ENCODE assay signal across 8 cellular contexts in genomic region chr12:14769837-14770494, GRCh38. TPM values are rescaled to one million over a fixed set of nuclear protein-coding genes. Genes with fewer than 3 reads are reported as not detected.
DNase-seq lines count a peak whose midpoint lies in the region; ATAC-seq and TF ChIP-seq lines count a peak whose summit lies in the region.

No MANE protein-coding gene starts in this region.

- TF ChIP-seq CTCF in BJ (IDR thresholded peaks at IDR 0.05; ENCODE audit: insufficient read depth, low read depth, low read length), result peak; percentile 86

- peak overlapping the region; percentile 97 for H3K27ac ChIP-seq in duodenal mucosa (ENCODE audit: low read depth, low read length)

- peaks cover 0 to 4% of the 10 kb centered on the region in 2 donors for H3K9me3 ChIP-seq in duodenal mucosa (ENCODE audit: control insufficient read depth in 1 of 2, low read length in 2 of 2)

- H3K36me3 ChIP-seq in BJ (ENCODE audit: control insufficient read depth, insufficient read depth, low read length) (no peaks in the 10 kb centered on the region; the same call in 1 of the 2 replicates), duodenal mucosa (ENCODE audit: control insufficient read depth in 1 of 2, insufficient read depth in 2 of 2, low read length in 2 of 2) (no peaks in the 10 kb centered on the region)

- ATAC-seq in GM19025 (IDR thresholded peaks at IDR 0.05; ENCODE audit: low read depth, unreplicated experiment) (peak; percentile 40), HG03280 (IDR thresholded peaks at IDR 0.05; ENCODE audit: unreplicated experiment) (peak; percentile 36)

- CTCF ChIA-PET in BJ (lab: Yijun Ruan, JAX), result interaction anchor here (0.5 to 3.3 kb wide), 14 partner anchors 8 to 452 kb away, joined by 3 to 15 read pairs (median 4); partner anchors contain the start of genes C12orf60, RERG and WBP11

- DNase-seq in BJ (ENCODE audit: low read depth), result no peak
- DNase-seq in NCI-H510A treated with DMSO at 0.1 percent for 48 hours (lab: John Stamatoyannopoulos, UW), result peak; percentile 95
- DNase-seq in activated CD4-positive, alpha-beta T cell treated with anti-CD3 and anti-CD28 coated beads, Interleukin-2, amount 50 U/mL, for 48 hours, result peak; percentile 90 to 92
- peak; percentile 82 to 84 for DNase-seq in lung microvascular endothelial cell (ENCODE audit: low read depth in 2 of 2)
- DNase-seq in stimulated activated CD4-positive, alpha-beta T cell treated with anti-CD3 and anti-CD28 coated beads, TNF-alpha, amount 100 ng/mL, for 48 hours (ENCODE audit: low read depth in 3 of 3), result peak; percentile 78 to 87 (median 81)

- POLR2A ChIA-PET in BJ (lab: Charles Lee), result interaction anchor here (1.5 kb wide), 1 partner anchor 33 kb away, joined by 10 read pairs; the partner anchor contains the start of genes C12orf60 and WBP11

- no peaks in the 10 kb centered on the region for H3K27me3 ChIP-seq in BJ (ENCODE audit: control insufficient read depth, insufficient read depth, low read length)
- H3K27me3 ChIP-seq in duodenal mucosa (ENCODE audit: control insufficient read depth in 1 of 2, insufficient read depth in 2 of 2, low read length in 2 of 2), result no peaks in the 10 kb centered on the region

- H3K4me1 ChIP-seq in duodenal mucosa (ENCODE audit: control insufficient read depth in 1 of 2, insufficient read depth in 2 of 2, low read length in 2 of 2), result peaks cover 0 to 6% of the 10 kb centered on the region in 2 donors

- peak overlapping the region; percentile 92 to 98 for H3K9ac ChIP-seq in duodenal mucosa (ENCODE audit: low read depth in 1 of 2, low read length in 2 of 2)

- H3K4me3 ChIP-seq in BJ (ENCODE audit: low read depth, low read length) (peak overlapping the region; percentile 75), duodenal mucosa (ENCODE audit: low read depth in 1 of 2, low read length in 2 of 2) (peak overlapping the region; percentile 90 to 93)

RNA-seq across cellular contexts. Expression of gene WBP11, which starts 33.3 kb away (rescaled TPM):
- 12.3 and 12.8 TPM in 2 replicates for polyA plus RNA-seq in BJ (2011; rRNA removed)
- polyA minus RNA-seq in BJ (2011; rRNA and poly(A)+ RNA removed), result 4.4 and 8.5 TPM in 2 replicates
- 11.5 and 15.9 TPM in 2 replicates for total RNA-seq in lung microvascular endothelial cell

RNA-seq across cellular contexts. Expression of gene C12orf60, which starts 33.5 kb away (rescaled TPM):
- polyA plus RNA-seq in BJ (2011; rRNA removed), result 0.71 and 1.3 TPM in 2 replicates
- 0.62 TPM in 1 of 2 replicates, not detected in the other for polyA minus RNA-seq in BJ (2011; rRNA and poly(A)+ RNA removed)
- total RNA-seq in lung microvascular endothelial cell, result 0.65 and 1.2 TPM in 2 replicates

RNA-seq across cellular contexts. Expression of gene SMCO3, which starts 44.0 kb away (rescaled TPM):
- 0.45 and 1.2 TPM in 2 replicates for polyA plus RNA-seq in BJ (2011; rRNA removed)
- 0.15 and 0.52 TPM in 2 replicates for polyA minus RNA-seq in BJ (2011; rRNA and poly(A)+ RNA removed)
- 1.3 and 2.2 TPM in 2 replicates for total RNA-seq in lung microvascular endothelial cell
